Comparison of ENCODE assay signal across 16 cellular contexts in the genomic region with DNA sequence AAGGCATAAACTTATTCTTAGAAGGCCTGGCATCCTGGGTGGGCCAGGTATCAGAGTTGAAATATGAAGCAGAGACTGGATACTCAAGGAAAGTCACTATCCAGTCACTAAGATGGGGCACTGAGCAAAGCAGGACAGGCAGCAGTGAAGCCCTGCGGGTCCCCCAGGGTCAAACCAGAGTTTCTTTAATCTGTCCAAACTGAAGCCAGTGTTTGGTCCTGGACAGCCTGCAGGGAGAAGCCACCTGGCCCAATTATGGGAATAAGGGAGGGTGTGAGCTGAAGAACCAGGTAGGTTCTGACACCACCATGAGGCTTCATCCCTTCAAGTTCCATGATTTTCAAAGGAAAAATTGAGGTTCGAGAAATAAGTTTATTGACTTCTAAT.
"Had no signal": no experiment of that assay in that cellular context is flagged by ENCODE, and none has a peak within 500 bp of the region (broad histone marks: within the 10 kb centered on the region; RNA-seq: fewer than 3 reads in every experiment).

No MANE protein-coding gene starts in this region.

- H3K27ac ChIP-seq: esophagus squamous epithelium, gastroesophageal sphincter, ovary, right atrium auricular region, thoracic aorta had no signal

- H3K27me3 Mint-ChIP-seq: central memory CD8-positive, alpha-beta T cell; effector memory CD8-positive, alpha-beta T cell; naive thymus-derived CD4-positive, alpha-beta T cell had no signal

- H3K9me3 ChIP-seq: esophagus squamous epithelium, gastroesophageal sphincter, ovary, right atrium auricular region, thoracic aorta had no signal

- ATAC-seq: effector memory CD8-positive, alpha-beta T cell; gastroesophageal sphincter; left colon; naive thymus-derived CD4-positive, alpha-beta T cell; stimulated activated naive CD8-positive, alpha-beta T cell treated with anti-CD3 and anti-CD28 coated beads, Interleukin-15, Interleukin-2, amounts not matched to agents 100 U/mL and 50 U/mL, for 24 hours had no signal

- DNase-seq: effector memory CD8-positive, alpha-beta T cell; esophagus squamous epithelium; kidney; left colon; left ventricle myocardium superior; mesenchymal stem cell; naive thymus-derived CD4-positive, alpha-beta T cell; ovary; stimulated activated CD4-positive, alpha-beta T cell treated with anti-CD3 and anti-CD28 coated beads, Interleukin-12 subunit alpha, Interleukin-12 subunit beta, amount 100 ng/mL, for 4 hours; stimulated activated naive CD8-positive, alpha-beta T cell treated with anti-CD3 and anti-CD28 coated beads, Interleukin-15, Interleukin-2, amounts not matched to agents 100 U/mL and 50 U/mL, for 24 hours; trophoblast cell had no signal

- H3K36me3 ChIP-seq: esophagus squamous epithelium, gastroesophageal sphincter, ovary, right atrium auricular region, thoracic aorta had no signal

- H3K9me3 Mint-ChIP-seq: central memory CD8-positive, alpha-beta T cell; effector memory CD8-positive, alpha-beta T cell had no signal

- H3K4me3 ChIP-seq: esophagus squamous epithelium, gastroesophageal sphincter, lung, ovary, right atrium auricular region, thoracic aorta had no signal

- H3K4me1 Mint-ChIP-seq: central memory CD8-positive, alpha-beta T cell had no signal

- H3K4me3 Mint-ChIP-seq: central memory CD8-positive, alpha-beta T cell; effector memory CD8-positive, alpha-beta T cell; naive thymus-derived CD4-positive, alpha-beta T cell had no signal

- H3K36me3 Mint-ChIP-seq: naive thymus-derived CD4-positive, alpha-beta T cell had no signal
